11 cellular contexts compared by ENCODE assay signal in genomic region chr15:97504031-97504430, GRCh38.
DNase-seq lines count a peak whose midpoint lies in the region; ATAC-seq and TF ChIP-seq lines count a peak whose summit lies in the region.
"Had no signal": no experiment of that assay in that cellular context is flagged by ENCODE, and none has a peak within 500 bp of the region (broad histone marks: within the 10 kb centered on the region; RNA-seq: fewer than 3 reads in every experiment).

No MANE protein-coding gene starts in this region.

- H3F3A ChIP-seq in MM.1S (ENCODE audit: insufficient read depth, low read length), result no peaks in the 10 kb centered on the region

- H3K27ac ChIP-seq in upper lobe of right lung (no peak overlapping the region), sigmoid colon (no peak overlapping the region), MM.1S (ENCODE audit: low read length) (no peak overlapping the region)

- ATAC-seq in upper lobe of right lung, result peak; percentile 27

- H3K4me1 ChIP-seq in upper lobe of right lung, result no peaks in the 10 kb centered on the region
- H3K4me1 ChIP-seq in sigmoid colon, result no peaks in the 10 kb centered on the region
- no peaks in the 10 kb centered on the region for H3K4me1 ChIP-seq in MM.1S (ENCODE audit: low read length)

- H3K4me2 ChIP-seq in MM.1S (ENCODE audit: low read depth, low read length), result no peak overlapping the region

- intact Hi-C loops in upper lobe of right lung (cut with DNase I) (no loop called here), sigmoid colon (cut with DNase I) (no loop called here)

- DNase-seq in KG1 (lab: John Stamatoyannopoulos, UW), result peak; percentile 16
- peak; percentile 6 to 71 for DNase-seq in SW 1271 (lab: John Stamatoyannopoulos, UW)
- DNase-seq in fibroblast of the aortic adventitia (ENCODE audit: low read depth), result peak; percentile 67
- DNase-seq in upper lobe of right lung, result no peak
- no peak for DNase-seq in sigmoid colon
- no peak for DNase-seq in MM.1S
- DNase-seq in DMS 273 (lab: John Stamatoyannopoulos, UW; ENCODE audit: unreplicated experiment), result no peak
- DNase-seq: activated naive CD8-positive, alpha-beta T cell treated with anti-CD3 and anti-CD28 coated beads for 36 hours; GF-D8; NCI-H1930; SHP77 had no signal

- H3K4me3 ChIP-seq in fibroblast of the aortic adventitia (ENCODE audit: low read depth, low read length) (no peak overlapping the region), upper lobe of right lung (no peak overlapping the region), sigmoid colon (no peak overlapping the region), MM.1S (ENCODE audit: low read length) (no peak overlapping the region)

- H3K9ac ChIP-seq in MM.1S (ENCODE audit: low read length), result no peak overlapping the region

- H3K9me3 ChIP-seq in upper lobe of right lung (no peaks in the 10 kb centered on the region), sigmoid colon (no peaks in the 10 kb centered on the region), MM.1S (replicated peaks; ENCODE audit: insufficient read depth, low read length) (no peaks in the 10 kb centered on the region)

- no peaks in the 10 kb centered on the region for H3K36me3 ChIP-seq in upper lobe of right lung
- H3K36me3 ChIP-seq in sigmoid colon, result no peaks in the 10 kb centered on the region
- no peaks in the 10 kb centered on the region for H3K36me3 ChIP-seq in MM.1S (replicated peaks; ENCODE audit: insufficient read depth, low read length)

- no peaks in the 10 kb centered on the region for H3K79me2 ChIP-seq in MM.1S (ENCODE audit: low read length)

- TF ChIP-seq EP300 in sigmoid colon (IDR thresholded peaks at IDR 0.05), result peak in 1 of 4 donors; percentile 6

- 9 to 60% methylated on average over 4 of the region's 4 CpGs for WGBS in sigmoid colon, 2 donors

- no peaks in the 10 kb centered on the region for H3K27me3 ChIP-seq in upper lobe of right lung
- H3K27me3 ChIP-seq in sigmoid colon, result no peaks in the 10 kb centered on the region
- H3K27me3 ChIP-seq in MM.1S (replicated peaks; ENCODE audit: insufficient read depth, low read length), result no peaks in the 10 kb centered on the region

- no peak for TF ChIP-seq CTCF in fibroblast of the aortic adventitia (IDR thresholded peaks at IDR 0.05; ENCODE audit: insufficient read depth, low read length)
- TF ChIP-seq CTCF in upper lobe of right lung (IDR thresholded peaks at IDR 0.05), result no peak
- no peak for TF ChIP-seq CTCF in sigmoid colon (IDR thresholded peaks at IDR 0.05)
- no peak for TF ChIP-seq CTCF in MM.1S (IDR thresholded peaks at IDR 0.05; ENCODE audit: low read length)

- no peak for TF ChIP-seq POLR2A in sigmoid colon (IDR thresholded peaks at IDR 0.05)

- H2AFZ ChIP-seq in MM.1S (ENCODE audit: low read length), result no peak overlapping the region

- H3K9me2 ChIP-seq in MM.1S (replicated peaks; ENCODE audit: insufficient read depth, low read length), result no peaks in the 10 kb centered on the region

- no peaks in the 10 kb centered on the region for H4K20me1 ChIP-seq in MM.1S (ENCODE audit: insufficient read depth, low read length)

Comparison
In these comparisons a context has a peak if more than half of its experiments do, and no peak if none do; other contexts are left out.
1. DNase-seq: peak in KG1 (single experiment), SW 1271 (2 of 2) and fibroblast of the aortic adventitia (single experiment); none in upper lobe of right lung (single experiment), sigmoid colon (single experiment), MM.1S (single experiment) and DMS 273 (single experiment).